In the genomic region with DNA sequence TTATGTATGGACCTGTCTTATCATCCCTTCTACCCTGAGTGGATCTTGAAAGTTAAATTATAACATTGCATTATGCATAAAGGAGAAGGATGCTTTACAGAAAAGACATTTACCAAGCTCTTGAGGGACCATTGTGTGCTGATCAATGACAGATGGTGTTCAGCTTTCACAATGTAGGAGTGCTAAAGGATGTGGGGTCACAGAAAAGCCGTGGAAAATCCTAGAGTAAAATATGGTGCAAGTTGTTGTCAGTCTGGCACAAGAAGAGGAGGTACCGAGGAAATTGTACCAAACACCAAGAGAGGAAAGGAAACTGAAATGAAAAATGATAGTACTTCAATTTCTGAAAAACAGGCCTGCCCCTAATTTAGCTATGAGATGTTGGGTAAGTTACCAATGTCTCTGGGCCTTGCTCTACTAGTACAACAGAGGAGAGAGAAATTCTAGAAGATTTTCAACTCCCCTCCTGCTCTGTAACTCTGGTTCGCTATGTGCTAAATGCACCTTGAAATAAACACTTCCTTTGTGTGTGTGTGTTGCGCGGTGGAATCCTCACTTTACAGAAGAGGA, we compare ENCODE assay signal across 10 cellular contexts.
A peak's percentile ranks its signal among the peaks of the same experiment; 100 is the strongest.
DNase-seq lines count a peak whose midpoint lies in the region; ATAC-seq lines count a peak whose summit lies in the region.
"Had no signal": no experiment of that assay in that cellular context is flagged by ENCODE, and none has a peak within 500 bp of the region (broad histone marks: within the 10 kb centered on the region; RNA-seq: fewer than 3 reads in every experiment).

No MANE protein-coding gene starts in this region.

- no peaks in the 10 kb centered on the region for H3K27me3 Mint-ChIP-seq in activated naive CD4-positive, alpha-beta T cell treated with anti-CD3 and anti-CD28 coated beads, Interleukin-2, amount 50 U/mL, for 24 hours
- H3K27me3 Mint-ChIP-seq in activated T-helper 1 cell treated with anti-CD3 and anti-CD28 coated beads, Interleukin-12 subunit alpha, Interleukin-12 subunit beta, Interleukin-2, Interleukin-4 antibody, amounts not matched to agents 30 ng/mL and 10 ng/mL and 1 ng/mL, durations not matched to agents 14 hours and 24 hours and 36 hours (ENCODE audit: insufficient read depth): no peaks in the 10 kb centered on the region
- no peaks in the 10 kb centered on the region for H3K27me3 Mint-ChIP-seq in stimulated activated memory B cell treated with anti-CD40 and anti-IgM and Interleukin-4, amounts not matched to agents 10 μg/mL and 1 μg/mL and 100 μg/mL, for 72 hours

- H3K4me1 Mint-ChIP-seq in activated naive CD4-positive, alpha-beta T cell treated with anti-CD3 and anti-CD28 coated beads, Interleukin-2, amount 50 U/mL, for 24 hours: peaks cover 90% of the 10 kb centered on the region
- H3K4me1 Mint-ChIP-seq in activated T-helper 1 cell treated with anti-CD3 and anti-CD28 coated beads, Interleukin-12 subunit alpha, Interleukin-12 subunit beta, Interleukin-2, Interleukin-4 antibody, amounts not matched to agents 30 ng/mL and 10 ng/mL and 1 ng/mL, durations not matched to agents 14 hours and 24 hours and 36 hours (ENCODE audit: low read depth): peaks cover 67% of the 10 kb centered on the region
- H3K4me1 Mint-ChIP-seq in stimulated activated memory B cell treated with anti-CD40 and anti-IgM and Interleukin-4, amounts not matched to agents 10 μg/mL and 1 μg/mL and 100 μg/mL, for 72 hours: peaks cover 38% of the 10 kb centered on the region

- H3K27ac Mint-ChIP-seq in activated naive CD4-positive, alpha-beta T cell treated with anti-CD3 and anti-CD28 coated beads, Interleukin-2, amount 50 U/mL, for 24 hours: peak overlapping the region; percentile 98
- H3K27ac Mint-ChIP-seq in activated T-helper 1 cell treated with anti-CD3 and anti-CD28 coated beads, Interleukin-12 subunit alpha, Interleukin-12 subunit beta, Interleukin-2, Interleukin-4 antibody, amounts not matched to agents 30 ng/mL and 10 ng/mL and 1 ng/mL, durations not matched to agents 14 hours and 24 hours and 36 hours: peak overlapping the region; percentile 86
- H3K27ac Mint-ChIP-seq in stimulated activated memory B cell treated with anti-CD40 and anti-IgM and Interleukin-4, amounts not matched to agents 10 μg/mL and 1 μg/mL and 100 μg/mL, for 72 hours: peak overlapping the region; percentile 89

- intact Hi-C loops in activated T-helper 1 cell treated with anti-CD3 and anti-CD28 coated beads, Interleukin-12 subunit alpha, Interleukin-12 subunit beta, Interleukin-2, Interleukin-4 antibody, amounts not matched to agents 30 ng/mL and 10 ng/mL and 1 ng/mL, durations not matched to agents 14 hours and 24 hours and 36 hours (cut with micrococcal nuclease): loop anchor here (1.0 kb wide), 1 partner anchor 9 kb away; no protein-coding TSS in a partner anchor

- in situ Hi-C loops in G401 (cut with HindIII; ENCODE audit: low sequenced_read_pairs): no loop called here

- peaks cover 8% of the 10 kb centered on the region for H3K9me3 Mint-ChIP-seq in activated naive CD4-positive, alpha-beta T cell treated with anti-CD3 and anti-CD28 coated beads, Interleukin-2, amount 50 U/mL, for 24 hours
- H3K9me3 Mint-ChIP-seq in activated T-helper 1 cell treated with anti-CD3 and anti-CD28 coated beads, Interleukin-12 subunit alpha, Interleukin-12 subunit beta, Interleukin-2, Interleukin-4 antibody, amounts not matched to agents 30 ng/mL and 10 ng/mL and 1 ng/mL, durations not matched to agents 14 hours and 24 hours and 36 hours: peaks cover 3% of the 10 kb centered on the region
- H3K9me3 Mint-ChIP-seq in stimulated activated memory B cell treated with anti-CD40 and anti-IgM and Interleukin-4, amounts not matched to agents 10 μg/mL and 1 μg/mL and 100 μg/mL, for 72 hours: peaks cover 5% of the 10 kb centered on the region

- H3K4me3 Mint-ChIP-seq in activated naive CD4-positive, alpha-beta T cell treated with anti-CD3 and anti-CD28 coated beads, Interleukin-2, amount 50 U/mL, for 24 hours: peak overlapping the region; percentile 74
- H3K4me3 Mint-ChIP-seq in activated T-helper 1 cell treated with anti-CD3 and anti-CD28 coated beads, Interleukin-12 subunit alpha, Interleukin-12 subunit beta, Interleukin-2, Interleukin-4 antibody, amounts not matched to agents 30 ng/mL and 10 ng/mL and 1 ng/mL, durations not matched to agents 14 hours and 24 hours and 36 hours: peak overlapping the region; percentile 60
- peak overlapping the region; percentile 36 for H3K4me3 Mint-ChIP-seq in stimulated activated memory B cell treated with anti-CD40 and anti-IgM and Interleukin-4, amounts not matched to agents 10 μg/mL and 1 μg/mL and 100 μg/mL, for 72 hours

- peak; percentile 50 for ATAC-seq in HG02610 (IDR thresholded peaks at IDR 0.05; ENCODE audit: unreplicated experiment)
- ATAC-seq in stimulated activated memory B cell treated with anti-CD40 and anti-IgM and Interleukin-4, amounts not matched to agents 10 μg/mL and 1 μg/mL and 100 μg/mL, for 72 hours: no peak

- DNase-seq in activated naive CD4-positive, alpha-beta T cell (lab: John Stamatoyannopoulos, UW): no peak
- no peak for DNase-seq in activated T-helper 1 cell treated with anti-CD3 and anti-CD28 coated beads, Interleukin-12 subunit alpha, Interleukin-12 subunit beta, Interleukin-2, Interleukin-4 antibody, amounts not matched to agents 30 ng/mL and 10 ng/mL and 1 ng/mL, durations not matched to agents 14 hours and 24 hours and 36 hours (ENCODE audit: low spot score)
- no peak for DNase-seq in G401 (ENCODE audit: low spot score)
- no peak for DNase-seq in occipital lobe (lab: John Stamatoyannopoulos, UW)
- DNase-seq in HUDEP-2 (lab: John Stamatoyannopoulos, UW; ENCODE audit: unreplicated experiment in 76 of 76): no peak
- DNase-seq: amniotic stem cell; stimulated activated CD4-positive, alpha-beta T cell treated with anti-CD3 and anti-CD28 coated beads, Interleukin-4, amount 100 ng/mL, for 24 hours had no signal

- peaks cover 6% of the 10 kb centered on the region for H3K36me3 Mint-ChIP-seq in activated naive CD4-positive, alpha-beta T cell treated with anti-CD3 and anti-CD28 coated beads, Interleukin-2, amount 50 U/mL, for 24 hours
- H3K36me3 Mint-ChIP-seq in activated T-helper 1 cell treated with anti-CD3 and anti-CD28 coated beads, Interleukin-12 subunit alpha, Interleukin-12 subunit beta, Interleukin-2, Interleukin-4 antibody, amounts not matched to agents 30 ng/mL and 10 ng/mL and 1 ng/mL, durations not matched to agents 14 hours and 24 hours and 36 hours (ENCODE audit: low read depth): peaks cover 8% of the 10 kb centered on the region
- no peaks in the 10 kb centered on the region for H3K36me3 Mint-ChIP-seq in stimulated activated memory B cell treated with anti-CD40 and anti-IgM and Interleukin-4, amounts not matched to agents 10 μg/mL and 1 μg/mL and 100 μg/mL, for 72 hours
